ENCODE assay signal across 13 cellular contexts in the genomic region with DNA sequence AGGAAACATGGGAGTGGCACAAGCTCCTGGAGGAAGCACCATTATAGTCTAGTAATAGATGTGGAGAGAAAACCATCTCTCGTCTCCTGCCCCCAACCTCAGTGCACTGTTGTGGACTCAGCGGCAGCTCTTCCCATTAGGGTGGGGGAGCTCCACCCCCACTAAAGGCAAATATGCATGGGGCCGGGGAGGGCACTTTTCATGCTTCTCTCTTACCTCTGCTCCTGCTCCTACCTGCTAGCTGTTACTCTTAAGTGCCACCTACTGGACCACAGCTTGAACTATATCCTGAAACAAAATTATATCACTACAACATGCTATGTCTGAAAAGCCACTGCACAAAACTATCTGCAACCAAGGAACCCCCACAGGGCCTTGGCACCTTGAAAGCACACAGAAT.
DNase-seq lines count a peak whose midpoint lies in the region; ATAC-seq, FAIRE-seq and TF ChIP-seq lines count a peak whose summit lies in the region.
"Had no signal": no experiment of that assay in that cellular context is flagged by ENCODE, and none has a peak within 500 bp of the region (broad histone marks: within the 10 kb centered on the region; RNA-seq: fewer than 3 reads in every experiment).

No MANE protein-coding gene starts in this region.

- H3K79me2 ChIP-seq in DND-41 (ENCODE audit: insufficient read depth, low read length): no peaks in the 10 kb centered on the region

- H3K9me3 ChIP-seq in DND-41 (ENCODE audit: insufficient read depth, low read length, severe bottlenecking) (no peaks in the 10 kb centered on the region), kidney (ENCODE audit: control insufficient read depth in 1 of 2, low read length in 2 of 2) (no peaks in the 10 kb centered on the region)

- H3K27ac ChIP-seq in DND-41 (ENCODE audit: low read length) (no peak overlapping the region), kidney (ENCODE audit: low read depth in 2 of 2, low read length in 2 of 2) (no peak overlapping the region)
- H3K27ac ChIP-seq: left lung had no signal

- TF ChIP-seq CTCF in DND-41 (IDR thresholded peaks at IDR 0.05; ENCODE audit: borderline replicate concordance, extremely low read depth, low read length, poor library complexity, severe bottlenecking): peak; percentile 26
- TF ChIP-seq CTCF in kidney (IDR thresholded peaks at IDR 0.05; ENCODE audit: borderline replicate concordance, extremely low read depth, insufficient read depth): peak; percentile 28

- H3K9ac ChIP-seq in DND-41 (ENCODE audit: low read depth, low read length): no peak overlapping the region
- H3K9ac ChIP-seq in kidney (ENCODE audit: low read length in 2 of 2): no peak overlapping the region

- no peaks in the 10 kb centered on the region for H3K27me3 ChIP-seq in DND-41 (ENCODE audit: insufficient read depth, low read length, poor library complexity)
- H3K27me3 ChIP-seq: left lung had no signal

- no peak for FAIRE-seq in kidney (lab: Jason Lieb, UNC)
- FAIRE-seq: colon had no signal

- H3K4me3 ChIP-seq in DND-41 (ENCODE audit: low read depth in 1 of 2, low read length in 2 of 2) (no peak overlapping the region), kidney (ENCODE audit: low read length in 2 of 2) (no peak overlapping the region)
- H3K4me3 ChIP-seq: left lung had no signal

- ATAC-seq in DND-41 (ENCODE audit: insufficient read depth, low read depth): no peak; the same call in 2 of the 3 replicates
- ATAC-seq in HG03521 (IDR thresholded peaks at IDR 0.05; ENCODE audit: unreplicated experiment): peak; percentile 53
- ATAC-seq in HG03045 (IDR thresholded peaks at IDR 0.05; ENCODE audit: unreplicated experiment): no peak
- no peak for ATAC-seq in GM21360 (IDR thresholded peaks at IDR 0.05; ENCODE audit: unreplicated experiment)
- ATAC-seq: left lung had no signal

- H3K36me3 ChIP-seq in DND-41 (ENCODE audit: insufficient read depth, low read length) (no peaks in the 10 kb centered on the region), kidney (ENCODE audit: control insufficient read depth in 1 of 2, insufficient read depth in 2 of 2, low read length in 2 of 2) (no peaks in the 10 kb centered on the region)
- H3K36me3 ChIP-seq: left lung had no signal

- no peak overlapping the region for H3K4me2 ChIP-seq in DND-41 (ENCODE audit: insufficient read depth, low read length)

- intact Hi-C loops in kidney (cut with DNase I): no loop called here

- DNase-seq in DND-41 (no peak), SK-N-DZ (ENCODE audit: low spot score) (peak; percentile 10), kidney (no peak), NCI-H2196 treated with DMSO at 0.1 percent for 48 hours (lab: John Stamatoyannopoulos, UW; ENCODE audit: unreplicated experiment) (no peak)
- DNase-seq in activated CD8-positive, alpha-beta memory T cell treated with anti-CD3 and anti-CD28 coated beads, Interleukin-2, amount 50 U/mL, for 48 hours: no peak
- DNase-seq: activated CD4-positive, alpha-beta memory T cell treated with anti-CD3 and anti-CD28 coated beads for 36 hours; left lung; NCI-H1930; stimulated activated CD4-positive, alpha-beta T cell treated with anti-CD3 and anti-CD28 coated beads, Interleukin-4, amount 100 ng/mL, for 1 hour had no signal

- H4K20me1 ChIP-seq in DND-41 (ENCODE audit: insufficient read depth, low read length): no peaks in the 10 kb centered on the region

- H2AFZ ChIP-seq in DND-41 (ENCODE audit: low read depth, low read length): no peak overlapping the region

- no peaks in the 10 kb centered on the region for H3K4me1 ChIP-seq in DND-41 (ENCODE audit: insufficient read depth, low read length)
- no peaks in the 10 kb centered on the region for H3K4me1 ChIP-seq in kidney (ENCODE audit: control insufficient read depth in 1 of 2, insufficient read depth in 1 of 2, low read depth in 1 of 2, low read length in 2 of 2)
- H3K4me1 ChIP-seq: left lung had no signal
